ENCODE assay signal across 28 cellular contexts in the genomic region with DNA sequence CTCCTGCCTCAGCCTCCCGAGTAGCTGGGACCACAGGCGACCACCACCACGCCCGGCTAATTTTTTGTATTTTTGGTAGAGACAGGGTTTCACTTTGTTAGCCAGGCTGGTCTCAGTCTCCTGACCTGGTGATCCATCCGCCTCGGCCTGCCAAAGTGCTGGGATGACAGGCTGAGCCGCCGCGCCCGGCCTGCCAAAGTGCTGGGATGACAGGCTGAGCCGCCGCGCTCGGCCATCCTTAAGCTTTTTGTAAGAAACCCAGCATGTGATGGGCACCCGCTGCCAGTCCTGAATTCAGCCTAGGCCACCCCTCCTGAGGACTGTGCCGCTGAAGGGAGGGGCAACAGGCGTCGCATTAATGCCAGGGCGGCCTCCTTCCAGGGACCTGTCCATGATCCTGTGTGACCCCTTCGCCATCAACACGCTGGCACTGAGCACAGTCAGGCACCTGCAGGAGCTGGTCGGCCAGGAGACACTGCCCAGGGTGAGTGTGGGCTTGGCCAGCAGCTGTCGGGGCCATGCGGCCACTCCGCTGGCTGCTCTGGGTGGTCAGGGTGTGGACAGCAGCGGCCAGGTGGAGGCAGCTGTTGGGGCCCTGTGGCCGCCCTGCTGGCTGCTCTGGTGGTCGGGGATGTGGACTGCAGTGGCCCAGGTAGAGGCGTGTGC. TPM values are rescaled to one million over a fixed set of nuclear protein-coding genes. Genes with fewer than 3 reads are reported as not detected.
"Had no signal": no experiment of that assay in that cellular context is flagged by ENCODE, and none has a peak within 500 bp of the region (broad histone marks: within the 10 kb centered on the region; RNA-seq: fewer than 3 reads in every experiment).

No MANE protein-coding gene starts in this region.

- ATAC-seq: activated CD8-positive, alpha-beta memory T cell treated with anti-CD3 and anti-CD28 coated beads, Interleukin-2, amount 10 ng/mL, durations not matched to agents 7 days and 5 days; activated naive CD8-positive, alpha-beta T cell treated with anti-CD3 and anti-CD28 coated beads, Interleukin-2, amount 50 U/mL, for 24 hours; gastrocnemius medialis; left cardiac atrium; sciatic nerve; T-helper 17 cell had no signal

- H3K9me3 ChIP-seq: esophagus squamous epithelium, gastrocnemius medialis, thoracic aorta had no signal

- H3K27ac ChIP-seq: coronary artery, esophagus squamous epithelium, thoracic aorta had no signal

- FAIRE-seq: small intestine had no signal

- DNase-seq: activated CD4-positive, alpha-beta memory T cell treated with anti-CD3 and anti-CD28 coated beads, Interleukin-2, amount 10 ng/mL, durations not matched to agents 7 days and 5 days; activated CD4-positive, alpha-beta T cell treated with anti-CD3 and anti-CD28 coated beads for 48 hours; activated CD8-positive, alpha-beta memory T cell treated with anti-CD3 and anti-CD28 coated beads, Interleukin-2, amount 10 ng/mL, durations not matched to agents 7 days and 5 days; activated gamma-delta T cell; activated naive CD4-positive, alpha-beta T cell treated with anti-CD3 and anti-CD28 coated beads, Interleukin-2, amount 50 U/mL, for 16 hours; activated naive CD8-positive, alpha-beta T cell treated with anti-CD3 and anti-CD28 coated beads, Interleukin-2, amount 50 U/mL, for 24 hours; activated T-cell treated with anti-CD3 and anti-CD28 coated beads for 4 hours; cerebellar nuclear complex; esophagus squamous epithelium; gastrocnemius medialis; hippocampal formation; left cardiac atrium; naive B cell; occipital lobe; small intestine; stimulated activated CD4-positive, alpha-beta T cell treated with anti-CD3 and anti-CD28 coated beads, Interleukin-15, amount 100 ng/mL, for 24 hours; stimulated activated CD8-positive, alpha-beta memory T cell treated with anti-CD3 and anti-CD28 coated beads, Interleukin-4, amount 100 ng/mL, for 48 hours; stimulated activated naive CD4-positive, alpha-beta T cell treated with Interleukin-2 at 50 U/mL for 16 hours; T-helper 17 cell had no signal

- H3K27me3 ChIP-seq: esophagus squamous epithelium, gastrocnemius medialis had no signal

- H3K4me3 ChIP-seq: coronary artery, esophagus squamous epithelium, gastrocnemius medialis, thoracic aorta had no signal

RNA-seq across cellular contexts. Expression of gene STPG3, which starts 14.5 kb away (rescaled TPM):
- total RNA-seq: activated CD4-positive, alpha-beta memory T cell treated with anti-CD3 and anti-CD28 coated beads, Interleukin-2, amount 10 ng/mL, durations not matched to agents 7 days and 5 days; activated CD8-positive, alpha-beta memory T cell treated with anti-CD3 and anti-CD28 coated beads, Interleukin-2, amount 10 ng/mL, durations not matched to agents 7 days and 5 days; esophagus squamous epithelium; gastrocnemius medialis; liver; mucosa of gallbladder; occipital lobe; renal cortical epithelial cell; sciatic nerve; thoracic aorta; ureter had no signal
- polyA plus RNA-seq: liver, neural cell, small intestine had no signal

RNA-seq across cellular contexts. Expression of gene SLC34A3, which starts 34.9 kb away (rescaled TPM):
- total RNA-seq: activated CD4-positive, alpha-beta memory T cell treated with anti-CD3 and anti-CD28 coated beads, Interleukin-2, amount 10 ng/mL, durations not matched to agents 7 days and 5 days; activated CD8-positive, alpha-beta memory T cell treated with anti-CD3 and anti-CD28 coated beads, Interleukin-2, amount 10 ng/mL, durations not matched to agents 7 days and 5 days; activated T-helper 1 cell treated with anti-CD3 and anti-CD28 coated beads, Interleukin-12 subunit alpha, Interleukin-12 subunit beta, Interleukin-2, Interleukin-4 antibody, amounts not matched to agents 30 ng/mL and 10 ng/mL and 1 ng/mL, durations not matched to agents 14 hours and 24 hours and 36 hours; gastrocnemius medialis; left cardiac atrium; liver; renal cortical epithelial cell; sciatic nerve; T-helper 17 cell; ureter had no signal
- polyA plus RNA-seq: liver had no signal
